ENCODE assay signal across 17 cellular contexts in genomic region chr22:43308451-43309235, GRCh38. TPM values are rescaled to one million over a fixed set of nuclear protein-coding genes. Genes with fewer than 3 reads are reported as not detected.
DNase-seq lines count a peak whose midpoint lies in the region; ATAC-seq and TF ChIP-seq lines count a peak whose summit lies in the region.
"Had no signal": no experiment of that assay in that cellular context is flagged by ENCODE, and none has a peak within 500 bp of the region (broad histone marks: within the 10 kb centered on the region; RNA-seq: fewer than 3 reads in every experiment).

No MANE protein-coding gene starts in this region.

- H3K27ac ChIP-seq in right atrium auricular region (no peak overlapping the region), PC-9 (no peak overlapping the region)
- H3K27ac ChIP-seq: gastrocnemius medialis, WERI-Rb-1 had no signal

- H3K4me1 ChIP-seq in right atrium auricular region, result peaks cover 0 to 14% of the 10 kb centered on the region in 2 donors
- H3K4me1 ChIP-seq in PC-9 (replicated peaks; ENCODE audit: insufficient read depth), result no peaks in the 10 kb centered on the region

- no peaks in the 10 kb centered on the region for H3K27me3 ChIP-seq in right atrium auricular region
- peaks cover 96% of the 10 kb centered on the region for H3K27me3 ChIP-seq in PC-9 (ENCODE audit: insufficient read depth, low read depth)

- H3K4me3 Mint-ChIP-seq in chondrocyte (ENCODE audit: unreplicated experiment), result no peak overlapping the region
- H3K4me3 Mint-ChIP-seq in T-helper 2 cell treated with Interferon-gamma antibody and Interleukin-4, amounts not matched to agents 5 μg/mL and 100 μg/mL, for 36 hours, result no peak overlapping the region
- H3K4me3 Mint-ChIP-seq: activated T-helper 17 cell treated with anti-CD3 and anti-CD28 coated beads, Interleukin-2, amount 50 U/mL, for 72 hours; naive thymus-derived CD4-positive, alpha-beta T cell; stimulated activated naive CD8-positive, alpha-beta T cell treated with anti-CD3 and anti-CD28 coated beads, Interleukin-15, Interleukin-2, amounts not matched to agents 100 ng/mL and 50 ng/mL, for 24 hours had no signal

- no peak overlapping the region for H2AFZ ChIP-seq in PC-9

- no peaks in the 10 kb centered on the region for H3K9me3 Mint-ChIP-seq in chondrocyte (ENCODE audit: low read depth)
- no peaks in the 10 kb centered on the region for H3K9me3 Mint-ChIP-seq in T-helper 2 cell treated with Interferon-gamma antibody and Interleukin-4, amounts not matched to agents 5 μg/mL and 100 μg/mL, for 36 hours
- H3K9me3 Mint-ChIP-seq: activated T-helper 17 cell treated with anti-CD3 and anti-CD28 coated beads, Interleukin-2, amount 50 U/mL, for 72 hours; naive thymus-derived CD4-positive, alpha-beta T cell; stimulated activated naive CD8-positive, alpha-beta T cell treated with anti-CD3 and anti-CD28 coated beads, Interleukin-15, Interleukin-2, amounts not matched to agents 100 ng/mL and 50 ng/mL, for 24 hours had no signal

- H3K27me3 Mint-ChIP-seq in chondrocyte (ENCODE audit: low read depth), result peaks cover 39% of the 10 kb centered on the region
- H3K27me3 Mint-ChIP-seq in T-helper 2 cell treated with Interferon-gamma antibody and Interleukin-4, amounts not matched to agents 5 μg/mL and 100 μg/mL, for 36 hours (ENCODE audit: low read depth), result peaks cover 4% of the 10 kb centered on the region
- H3K27me3 Mint-ChIP-seq: stimulated activated naive CD8-positive, alpha-beta T cell treated with anti-CD3 and anti-CD28 coated beads, Interleukin-15, Interleukin-2, amounts not matched to agents 100 ng/mL and 50 ng/mL, for 24 hours had no signal

- H3K36me3 ChIP-seq in right atrium auricular region (no peaks in the 10 kb centered on the region), PC-9 (ENCODE audit: low read depth) (no peaks in the 10 kb centered on the region)
- H3K36me3 ChIP-seq: gastrocnemius medialis, WERI-Rb-1 had no signal

- intact Hi-C loops in left ventricle myocardium superior (cut with micrococcal nuclease) (no loop called here), PC-9 (cut with micrococcal nuclease; ENCODE audit: unreplicated experiment) (no loop called here)

- no peak overlapping the region for H3K4me2 ChIP-seq in PC-9

- no peaks in the 10 kb centered on the region for H4K20me1 ChIP-seq in PC-9 (ENCODE audit: insufficient read depth)

- TF ChIP-seq CTCF in right atrium auricular region (IDR thresholded peaks at IDR 0.05) (no peak), chondrocyte (IDR thresholded peaks at IDR 0.05) (no peak), PC-9 (conservative IDR thresholded peaks at IDR 0.05) (no peak)

- POLR2A ChIA-PET in PC-9 (lab: Charles Lee; ENCODE audit: unreplicated experiment), result no interaction called here

- CTCF ChIA-PET in PC-9 (lab: Charles Lee), result no interaction called here

- H3K9me3 ChIP-seq in right atrium auricular region (no peaks in the 10 kb centered on the region), PC-9 (ENCODE audit: insufficient read depth, low read depth) (no peaks in the 10 kb centered on the region)
- H3K9me3 ChIP-seq: gastrocnemius medialis had no signal

- no peaks in the 10 kb centered on the region for H3K9me2 ChIP-seq in PC-9 (ENCODE audit: insufficient read depth)

- DNase-seq in left ventricle myocardium superior (peak; percentile 51), right atrium auricular region (ENCODE audit: low spot score) (no peak), NCI-H2171 (lab: John Stamatoyannopoulos, UW) (peak; percentile 87), chondrocyte (ENCODE audit: low spot score) (peak; percentile 62), PC-9 (no peak), T-helper 9 cell (no peak)
- no peak for DNase-seq in T-helper 2 cell treated with Interferon-gamma antibody and Interleukin-4, amounts not matched to agents 5 μg/mL and 100 μg/mL, for 36 hours (ENCODE audit: low spot score)
- DNase-seq: activated CD8-positive, alpha-beta memory T cell treated with anti-CD3 and anti-CD28 coated beads for 24 hours; gastrocnemius medialis; naive thymus-derived CD4-positive, alpha-beta T cell; PC-3; WERI-Rb-1 had no signal

- H3K4me1 Mint-ChIP-seq in chondrocyte (ENCODE audit: low read depth), result peaks cover 34% of the 10 kb centered on the region
- no peaks in the 10 kb centered on the region for H3K4me1 Mint-ChIP-seq in T-helper 2 cell treated with Interferon-gamma antibody and Interleukin-4, amounts not matched to agents 5 μg/mL and 100 μg/mL, for 36 hours (ENCODE audit: low read depth)
- H3K4me1 Mint-ChIP-seq: activated T-helper 17 cell treated with anti-CD3 and anti-CD28 coated beads, Interleukin-2, amount 50 U/mL, for 72 hours had no signal

- no peaks in the 10 kb centered on the region for H3F3A ChIP-seq in PC-9 (ENCODE audit: insufficient read depth, low read depth)

- no peaks in the 10 kb centered on the region for H3K36me3 Mint-ChIP-seq in chondrocyte (ENCODE audit: low read depth)
- H3K36me3 Mint-ChIP-seq in T-helper 2 cell treated with Interferon-gamma antibody and Interleukin-4, amounts not matched to agents 5 μg/mL and 100 μg/mL, for 36 hours (ENCODE audit: low read depth), result no peaks in the 10 kb centered on the region
- H3K36me3 Mint-ChIP-seq: naive thymus-derived CD4-positive, alpha-beta T cell had no signal

- no TSS peak for BruUV-seq in PC-9 (replicated peaks; lab: Mats Ljungman, UMichigan)

- no peaks in the 10 kb centered on the region for H3K79me2 ChIP-seq in PC-9 (ENCODE audit: low read depth)

- no peak overlapping the region for H3K4me3 ChIP-seq in right atrium auricular region
- no peak overlapping the region for H3K4me3 ChIP-seq in PC-9
- H3K4me3 ChIP-seq: gastrocnemius medialis, lung had no signal

- no peak overlapping the region for H3K27ac Mint-ChIP-seq in chondrocyte (ENCODE audit: unreplicated experiment)
- H3K27ac Mint-ChIP-seq in T-helper 2 cell treated with Interferon-gamma antibody and Interleukin-4, amounts not matched to agents 5 μg/mL and 100 μg/mL, for 36 hours, result no peak overlapping the region
- H3K27ac Mint-ChIP-seq: activated T-helper 17 cell treated with anti-CD3 and anti-CD28 coated beads, Interleukin-2, amount 50 U/mL, for 72 hours; naive thymus-derived CD4-positive, alpha-beta T cell; stimulated activated naive CD8-positive, alpha-beta T cell treated with anti-CD3 and anti-CD28 coated beads, Interleukin-15, Interleukin-2, amounts not matched to agents 100 ng/mL and 50 ng/mL, for 24 hours had no signal

- ATAC-seq in left ventricle myocardium superior, result no peak
- no peak for ATAC-seq in HG03457 (IDR thresholded peaks at IDR 0.05; ENCODE audit: unreplicated experiment)
- ATAC-seq: activated T-helper 17 cell treated with anti-CD3 and anti-CD28 coated beads, Interleukin-2, amount 50 U/mL, for 72 hours; gastrocnemius medialis; naive thymus-derived CD4-positive, alpha-beta T cell; PC-3 had no signal

RNA-seq across cellular contexts. Expression of gene SCUBE1, which starts 34.5 kb away (rescaled TPM):
- total RNA-seq in left ventricle myocardium superior, result 0.64 TPM
- total RNA-seq in right atrium auricular region, result under 1 TPM; 0.04 to 0.16 TPM
- 0.07 to 3.2 TPM (median 2.7 TPM) in 3 replicates for total RNA-seq in chondrocyte
- not detected in 2 replicates for total RNA-seq in PC-9 (2021)
- total RNA-seq: activated T-helper 17 cell treated with anti-CD3 and anti-CD28 coated beads, Interleukin-2, amount 50 U/mL, for 72 hours; PC-3; pulmonary artery endothelial cell had no signal

Comparison
In these comparisons a context has a peak if more than half of its experiments do, and no peak if none do; other contexts are left out.
1. DNase-seq: peak in left ventricle myocardium superior (single experiment), NCI-H2171 (single experiment) and chondrocyte (single experiment); none in right atrium auricular region (single experiment), PC-9 (0 of 2), T-helper 2 cell treated with Interferon-gamma antibody and Interleukin-4, amounts not matched to agents 5 μg/mL and 100 μg/mL, for 36 hours (single experiment) and T-helper 9 cell (single experiment).